1 cellular context compared by ENCODE assay signal in the genomic region with DNA sequence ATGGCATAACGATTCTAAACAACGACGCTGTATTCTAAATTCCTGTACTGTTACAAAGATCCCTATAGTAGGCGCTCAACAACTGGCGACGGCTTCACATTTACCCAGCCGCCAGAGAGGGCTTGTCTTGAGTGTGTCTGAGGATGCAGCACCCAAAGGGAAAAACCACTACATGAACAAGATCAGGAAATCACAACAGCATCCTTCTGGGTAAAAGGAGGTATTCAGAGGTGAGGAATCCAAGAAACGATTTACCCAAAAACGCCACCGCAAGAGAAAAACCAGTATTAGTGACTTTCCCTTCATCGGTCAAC.
TF ChIP-seq lines count a peak whose summit lies in the region.

No MANE protein-coding gene starts in this region.

TF ChIP-seq in IMR-90, 13 proteins besides CTCF, POLR2A, EP300 and RAD21:
- TF ChIP-seq MAZ (IDR thresholded peaks at IDR 0.05; ENCODE audit: borderline replicate concordance, low read depth, low read length), result no peak
- TF ChIP-seq CEBPB (IDR thresholded peaks at IDR 0.05; ENCODE audit: low read depth, low read length), result no peak
- TF ChIP-seq SMC3 (IDR thresholded peaks at IDR 0.05; ENCODE audit: low read depth, low read length), result peak; percentile 39; the same call in 1 of the 2 replicates
TF ChIP-seq in IMR-90: peak in this region for 1.
